Comparison of ENCODE assay signal across 8 cellular contexts in genomic region chr2:263774-264492, GRCh38. TPM values are rescaled to one million over a fixed set of nuclear protein-coding genes. Genes with fewer than 3 reads are reported as not detected.
DNase-seq lines count a peak whose midpoint lies in the region; ATAC-seq, FAIRE-seq and TF ChIP-seq lines count a peak whose summit lies in the region.

Gene SH3YL1 (minus strand): TSS chr2:264032. CDS start chr2:263984, 48 bp downstream.

- H3K9ac ChIP-seq in HepG2 (ENCODE audit: insufficient read depth, low read depth, low read length) = peak within 1 kb of the TSS; percentile 97

- no TSS peak for BruUV-seq in HepG2 (replicated peaks; lab: Mats Ljungman, UMichigan)

- peaks cover 44% of the 10 kb centered on the region for H3K79me2 ChIP-seq in HepG2 (ENCODE audit: insufficient read depth, low read length)

- H4K20me1 ChIP-seq in HepG2 (ENCODE audit: insufficient read depth, low read length) = peaks cover 33% of the 10 kb centered on the region

- no peak for FAIRE-seq in HepG2 (lab: Jason Lieb, UNC)

- POLR2A ChIA-PET in HepG2 (lab: Yijun Ruan, JAX) = interaction anchor here (0.6 to 11.0 kb wide), 6 partner anchors 8 to 87 kb away, joined by 3 to 156 read pairs (median 4); no protein-coding TSS in a partner anchor

- in situ Hi-C loops in HepG2 (cut with HindIII; ENCODE audit: extremely low pct_ligation_motif_present, low pct_unique_long_range_greater_than_20kb) = no loop called here

- CTCF ChIA-PET in HepG2 (lab: Yijun Ruan, JAX; ENCODE audit: low intra/inter-chr PET ratio, low total read pairs) = interaction anchor here (1.6 kb wide), 1 partner anchor 17 kb away, joined by 6 read pairs; no protein-coding TSS in a partner anchor

- H3K4me1 ChIP-seq in HepG2 (ENCODE audit: insufficient read depth, low read length) = peaks cover 83% of the 10 kb centered on the region

- peaks cover 0 to under 1% of the 10 kb centered on the region in 2 experiments; a peak in 2 of 5 replicates for H3K36me3 ChIP-seq in HepG2 (replicated peaks in 1 of 2; ENCODE audit: control insufficient read depth in 1 of 2, insufficient read depth in 2 of 2, low read length in 2 of 2)

- WGBS in HepG2 (ENCODE audit: low lambda C conversion rate) = 96% methylated on average over 69 of the region's 77 CpGs

- no peaks in the 10 kb centered on the region for H3K27me3 ChIP-seq in HL-60 (ENCODE audit: insufficient read depth, poor library complexity, severe bottlenecking)
- peaks cover 0 to 5% of the 10 kb centered on the region in 2 experiments; a peak in 1 of 5 replicates for H3K27me3 ChIP-seq in HepG2 (ENCODE audit: control insufficient read depth in 1 of 2, insufficient read depth in 2 of 2, low read length in 2 of 2)

- no peaks in the 10 kb centered on the region for H3K9me3 ChIP-seq in HepG2 (ENCODE audit: low read length)

- TF ChIP-seq CTCF in HL-60 (IDR thresholded peaks at IDR 0.05; ENCODE audit: insufficient read depth, low read length) (no peak), HepG2 (CRISPR knock-in tag; IDR thresholded peaks at IDR 0.05) (no peak)

- no peak within 1 kb of the TSS for H2AFZ ChIP-seq in HepG2 (ENCODE audit: low read length)

- ATAC-seq in GM19397 (IDR thresholded peaks at IDR 0.05; ENCODE audit: unreplicated experiment) (peak; percentile 23), HepG2 (peak; percentile 2; the same call in 2 of the 3 replicates)
- peak; percentile 12 to 26 for ATAC-seq in activated CD4-positive, CD25-positive, alpha-beta regulatory T cell treated with anti-CD3 and anti-CD28 coated beads, Interleukin-2, amount 50 U/mL, for 24 hours

- no peak for TF ChIP-seq RAD21 in HepG2 (CRISPR knock-in tag; IDR thresholded peaks at IDR 0.05)

- TF ChIP-seq POLR2A in HepG2 (IDR thresholded peaks at IDR 0.05; ENCODE audit: insufficient read depth in 1 of 2, low read depth in 2 of 2, low read length in 2 of 2) = no peak

- peak within 1 kb of the TSS; percentile 89 for H3K27ac ChIP-seq in HL-60 (replicated peaks)
- H3K27ac ChIP-seq in cingulate gyrus (ENCODE audit: low read depth, low read length) = peak within 1 kb of the TSS; percentile 55
- H3K27ac ChIP-seq in HepG2 (ENCODE audit: extremely low read length, insufficient read depth, low read length) = peak within 1 kb of the TSS; percentile 84

- H3K4me2 ChIP-seq in HepG2 (ENCODE audit: low read depth, low read length) = peak within 1 kb of the TSS; percentile 98

- TF ChIP-seq EP300 in HepG2 (IDR thresholded peaks at IDR 0.05; ENCODE audit: low read depth in 2 of 2, low read length in 2 of 2) (no peak), HepG2 (CRISPR knock-in tag; IDR thresholded peaks at IDR 0.05; ENCODE audit: borderline replicate concordance) (no peak)

- DNase-seq in AG08395 (ENCODE audit: low spot score) (peak; percentile 6), HL-60 (ENCODE audit: low read depth in 1 of 2, low spot score in 1 of 2) (no peak), HepG2 (ENCODE audit: low spot score) (no peak), NCI-H1694 (lab: John Stamatoyannopoulos, UW) (no peak)
- DNase-seq in stimulated activated CD4-positive, alpha-beta T cell treated with anti-CD3 and anti-CD28 coated beads, TNF-alpha, amount 100 ng/mL, for 4 hours (ENCODE audit: low read depth in 3 of 3) = peak; percentile 25 to 42 (median 39)

- H3K4me3 ChIP-seq in HL-60 (replicated peaks; ENCODE audit: insufficient read depth, low read length) = peak within 1 kb of the TSS; percentile 89
- peak within 1 kb of the TSS; percentile 95 to 99 (median 96) for H3K4me3 ChIP-seq in HepG2 (replicated peaks in 1 of 3; ENCODE audit: insufficient read depth in 1 of 3, low read depth in 2 of 3, low read length in 3 of 3)

- intact Hi-C loops in HepG2 (cut with micrococcal nuclease; ENCODE audit: unreplicated experiment) = no loop called here

TF ChIP-seq in HepG2, 621 proteins besides CTCF, POLR2A, EP300 and RAD21 (continues in another document):
- TF ChIP-seq KDM5B (CRISPR knock-in tag; IDR thresholded peaks at IDR 0.05; ENCODE audit: borderline replicate concordance) (no peak), CHD4 (IDR thresholded peaks at IDR 0.05; ENCODE audit: borderline replicate concordance, low read length) (no peak), MBD4 (IDR thresholded peaks at IDR 0.05; ENCODE audit: borderline replicate concordance, low read length) (no peak), SAFB2 (CRISPR knock-in tag; IDR thresholded peaks at IDR 0.05; ENCODE audit: borderline replicate concordance, low read depth) (0 out of 2 replicates have a peak, but pooled peaks have one; percentile 9), STAG1 (CRISPR knock-in tag; IDR thresholded peaks at IDR 0.05) (no peak), CREB1 (IDR thresholded peaks at IDR 0.05) (no peak), CREB1 (CRISPR knock-in tag; IDR thresholded peaks at IDR 0.05) (no peak), AHDC1 (CRISPR knock-in tag; IDR thresholded peaks at IDR 0.05; ENCODE audit: borderline replicate concordance) (0 out of 2 replicates have a peak, but pooled peaks have one; percentile 21), ZNF598 (CRISPR knock-in tag; IDR thresholded peaks at IDR 0.05; ENCODE audit: borderline replicate concordance) (no peak), PPARG (CRISPR knock-in tag; conservative IDR thresholded peaks at IDR 0.05) (no peak)

RNA-seq across cellular contexts. Expression of gene SH3YL1, which starts in this region (rescaled TPM):
- total RNA-seq in HepG2 (2016; rRNA removed; fragmentation: Illumina TruSeq; extraction: Trizol) = 8.8 and 13.0 TPM in 2 replicates
- total RNA-seq in HepG2 (2016; cell fraction: cytosol; rRNA removed; fragmentation: Illumina TruSeq; extraction: Trizol; ENCODE audit: low read depth) = 4.1 and 4.9 TPM in 2 replicates
- total RNA-seq in HepG2 (2016; cell fraction: insoluble cytoplasmic fraction; rRNA removed; fragmentation: Illumina TruSeq; extraction: Trizol) = 8.7 and 10.6 TPM in 2 replicates
- total RNA-seq in HepG2 (2016; cell fraction: membrane; rRNA removed; fragmentation: Illumina TruSeq; extraction: Trizol) = 6.5 and 8.7 TPM in 2 replicates
- 19.0 and 22.6 TPM in 2 replicates for total RNA-seq in HepG2 (2016; cell fraction: nucleus; rRNA removed; fragmentation: Illumina TruSeq; extraction: Trizol)
- 38.1 and 48.2 TPM in 2 replicates for polyA plus RNA-seq in HepG2 (2011; rRNA removed)
- polyA plus RNA-seq in HepG2 (2011; cell fraction: cytosol; rRNA removed) = 22.1 and 28.8 TPM in 2 replicates
- 105 and 110 TPM in 2 replicates for polyA plus RNA-seq in HepG2 (2011; cell fraction: nucleus; rRNA removed)
- 34.7 and 61.3 TPM in 2 replicates for polyA plus RNA-seq in HepG2 (2012)
- polyA plus RNA-seq in HepG2 (2016; cell fraction: cytosol; fragmentation: Illumina TruSeq; extraction: Trizol; ENCODE audit: low read depth) = 3.9 and 4.4 TPM in 2 replicates
- 12.2 TPM in 2 replicates for polyA plus RNA-seq in HepG2 (2016; cell fraction: insoluble cytoplasmic fraction; fragmentation: Illumina TruSeq; extraction: Trizol; ENCODE audit: low read depth)
- 6.9 and 8.4 TPM in 2 replicates for polyA plus RNA-seq in HepG2 (2016; cell fraction: membrane; fragmentation: Illumina TruSeq; extraction: Trizol; ENCODE audit: low read depth)
- polyA plus RNA-seq in HepG2 (2016; cell fraction: nucleus; fragmentation: Illumina TruSeq; extraction: Trizol; ENCODE audit: insufficient read depth, low read depth) = 34.5 and 42.6 TPM in 2 replicates
- polyA minus RNA-seq in HepG2 (2011; rRNA and poly(A)+ RNA removed; ENCODE audit: low replicate concordance) = 8.2 and 18.1 TPM in 2 replicates
- 10.2 and 13.8 TPM in 2 replicates for polyA minus RNA-seq in HepG2 (2011; cell fraction: cytosol; rRNA and poly(A)+ RNA removed)
- polyA minus RNA-seq in HepG2 (2011; cell fraction: nucleus; rRNA and poly(A)+ RNA removed) = 143 and 147 TPM in 2 replicates

Comparison
In these comparisons a context has a peak if more than half of its experiments do, and no peak if none do; other contexts are left out.
1. DNase-seq: peak in AG08395 (single experiment) and stimulated activated CD4-positive, alpha-beta T cell treated with anti-CD3 and anti-CD28 coated beads, TNF-alpha, amount 100 ng/mL, for 4 hours (3 of 3); none in HL-60 (0 of 2), HepG2 (single experiment) and NCI-H1694 (single experiment).
2. Peak in every context shown above with its lines, with median percentiles within 50 percentile points of each other: ATAC-seq and H3K27ac ChIP-seq.